ENCODE assay signal across 8 cellular contexts in the genomic region with DNA sequence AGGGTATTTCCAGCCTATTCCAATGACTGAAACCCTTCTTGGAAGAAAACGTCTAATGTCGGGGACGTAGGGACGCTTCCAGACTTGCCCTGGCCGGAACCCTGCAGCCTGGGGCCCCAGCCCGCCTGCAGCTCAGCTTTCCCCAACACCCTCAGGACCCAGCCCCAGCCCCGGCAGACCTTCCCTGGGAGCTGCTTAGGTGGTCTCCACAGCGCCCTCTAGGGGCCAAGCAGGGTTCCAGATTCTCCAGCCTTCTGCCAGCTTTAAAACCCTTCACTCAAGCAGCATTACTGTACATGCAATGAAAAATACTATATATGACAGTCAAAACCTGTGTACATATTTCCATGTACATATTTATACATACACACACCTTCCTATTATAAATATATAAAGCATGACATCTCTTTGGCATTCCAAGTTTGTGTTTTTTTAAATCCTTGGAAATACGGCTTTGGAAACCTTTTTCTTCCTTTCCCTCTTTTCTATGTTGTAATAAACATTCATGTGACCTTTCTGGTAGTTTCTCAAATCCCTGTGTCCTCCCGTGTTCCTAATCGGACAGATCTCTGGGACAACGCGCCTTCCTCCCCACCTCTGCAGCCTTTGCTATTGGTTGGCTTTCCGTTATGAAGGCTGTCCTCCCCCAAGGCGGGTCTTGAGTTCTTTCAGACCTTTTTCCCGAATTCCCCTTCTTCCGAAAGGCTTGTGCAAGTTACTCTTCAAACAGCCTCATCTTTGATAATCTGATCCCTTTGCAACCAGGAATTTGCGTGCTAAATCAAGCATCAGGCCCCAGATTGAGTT.
A peak's percentile ranks its signal among the peaks of the same experiment; 100 is the strongest.
DNase-seq lines count a peak whose midpoint lies in the region; ATAC-seq and TF ChIP-seq lines count a peak whose summit lies in the region.

No MANE protein-coding gene starts in this region.

- no peak overlapping the region for H2AFZ ChIP-seq in GM23248

- H3K79me2 ChIP-seq in GM23248 (ENCODE audit: insufficient read depth), result no peaks in the 10 kb centered on the region

- DNase-seq in GM23248 (peak; percentile 66), NCI-H2029 treated with DMSO at 0.1 percent for 48 hours (lab: John Stamatoyannopoulos, UW) (peak; percentile 14), left lung (peak in 1 of 2 donors; percentile 56)
- peak; percentile 36 to 51 for DNase-seq in central memory CD8-positive, alpha-beta T cell (ENCODE audit: low spot score in 2 of 2)
- DNase-seq in stimulated activated CD8-positive, alpha-beta memory T cell treated with anti-CD3 and anti-CD28 coated beads, Interleukin-12 subunit alpha, Interleukin-12 subunit beta, amount 100 ng/mL, for 1 hour (ENCODE audit: low read depth), result peak; percentile 49

- peaks cover 13% of the 10 kb centered on the region for H3K27me3 Mint-ChIP-seq in central memory CD8-positive, alpha-beta T cell

- H3K27ac Mint-ChIP-seq in central memory CD8-positive, alpha-beta T cell (ENCODE audit: low read depth), result no peak overlapping the region

- TF ChIP-seq CTCF in C4-2B (conservative IDR thresholded peaks at IDR 0.05), result peak; percentile 96
- TF ChIP-seq CTCF in left lung (IDR thresholded peaks at IDR 0.05), result peak; percentile 73 to 75

- intact Hi-C loops in left lung (cut with DNase I), result loop anchor here in 1 of 2 donors (10.0 kb wide), 1 partner anchor 184 kb away; no protein-coding TSS in a partner anchor

- H3K36me3 ChIP-seq in GM23248 (ENCODE audit: low read depth) (no peaks in the 10 kb centered on the region), left lung (no peaks in the 10 kb centered on the region)

- H3K27me3 ChIP-seq in GM23248 (replicated peaks; ENCODE audit: insufficient read depth), result peaks cover 16% of the 10 kb centered on the region
- no peaks in the 10 kb centered on the region for H3K27me3 ChIP-seq in left lung

- no peaks in the 10 kb centered on the region for H3F3A ChIP-seq in GM23248 (ENCODE audit: insufficient read depth)

- H3K27ac ChIP-seq in C4-2B (no peak overlapping the region), GM23248 (no peak overlapping the region), left lung (no peak overlapping the region)

- peaks cover 4% of the 10 kb centered on the region for H3K36me3 Mint-ChIP-seq in central memory CD8-positive, alpha-beta T cell (ENCODE audit: insufficient read depth)

- H3K4me3 Mint-ChIP-seq in central memory CD8-positive, alpha-beta T cell, result no peak overlapping the region

- H3K9me2 ChIP-seq in GM23248 (ENCODE audit: insufficient read depth), result no peaks in the 10 kb centered on the region

- H3K9me3 ChIP-seq in GM23248 (ENCODE audit: low read depth) (no peaks in the 10 kb centered on the region), left lung (no peaks in the 10 kb centered on the region)

- H4K20me1 ChIP-seq in GM23248 (ENCODE audit: insufficient read depth), result no peaks in the 10 kb centered on the region

- in situ Hi-C loops in GM23248 (cut with MboI), result no loop called here

- H3K9me3 Mint-ChIP-seq in central memory CD8-positive, alpha-beta T cell, result no peaks in the 10 kb centered on the region

- WGBS in GM23248 (ENCODE audit: low coverage in 1 of 2, low lambda C conversion rate in 2 of 2, missing lambda C conversion rate in 2 of 2), 2 experiments, result 49 to 51% methylated on average over 18 of the region's 18 CpGs

- no peak overlapping the region for H3K4me2 ChIP-seq in GM23248 (ENCODE audit: unreplicated experiment)

- H3K4me3 ChIP-seq in GM23248, result no peak overlapping the region
- no peak overlapping the region for H3K4me3 ChIP-seq in left lung

- H3K4me1 ChIP-seq in GM23248 (ENCODE audit: insufficient read depth) (peaks cover 4% of the 10 kb centered on the region; the same call in 1 of the 2 replicates), left lung (peaks cover 0 to under 1% of the 10 kb centered on the region in 2 donors)

- H3K9ac ChIP-seq in GM23248, result no peak overlapping the region

- ATAC-seq in activated CD4-positive, CD25-positive, alpha-beta regulatory T cell treated with anti-CD3 and anti-CD28 coated beads, Interleukin-2, amount 50 U/mL, for 24 hours, result peak; percentile 48 to 53
- no peak for ATAC-seq in central memory CD8-positive, alpha-beta T cell (replicated peaks; ENCODE audit: extremely low read depth, poor library complexity, severe bottlenecking)
- peak; percentile 86 for ATAC-seq in left lung
- no peak for ATAC-seq in GM19395 (IDR thresholded peaks at IDR 0.05; ENCODE audit: unreplicated experiment)

- H3K4me1 Mint-ChIP-seq in central memory CD8-positive, alpha-beta T cell, result peaks cover 10% of the 10 kb centered on the region

Comparison
In these comparisons a context has a peak if more than half of its experiments do, and no peak if none do; other contexts are left out.
1. ATAC-seq: peak in activated CD4-positive, CD25-positive, alpha-beta regulatory T cell treated with anti-CD3 and anti-CD28 coated beads, Interleukin-2, amount 50 U/mL, for 24 hours (2 of 2) and left lung (single experiment); none in central memory CD8-positive, alpha-beta T cell (single experiment) and GM19395 (single experiment).